36 cellular contexts compared by ENCODE assay signal in the genomic region with DNA sequence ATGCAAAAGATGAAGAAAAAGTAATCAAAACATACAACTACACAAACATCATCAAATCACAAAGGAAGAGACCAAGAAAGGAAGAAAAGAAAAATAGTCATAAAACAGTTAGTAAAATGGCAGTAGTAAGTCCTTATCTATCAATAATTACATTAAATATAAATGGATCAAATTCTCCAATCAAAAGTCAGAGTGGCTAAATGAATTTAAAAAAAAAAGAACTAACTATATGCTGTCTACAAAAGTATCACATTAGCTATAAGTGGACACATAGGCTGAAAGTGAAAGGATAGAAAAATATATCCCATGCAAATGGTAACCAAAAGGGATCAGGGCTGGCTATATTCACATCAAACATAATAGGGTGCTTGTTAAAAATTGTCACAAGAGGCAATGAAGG.
"Had no signal": no experiment of that assay in that cellular context is flagged by ENCODE, and none has a peak within 500 bp of the region (broad histone marks: within the 10 kb centered on the region; RNA-seq: fewer than 3 reads in every experiment).

No MANE protein-coding gene starts in this region.

- DNase-seq: Karpas-422, Kasumi-1, MG63, MM.1S, MV-4-11, NCI-H1048, NCI-H1092, NCI-H1092 treated with DMSO at 0.1 percent for 48 hours, NCI-H1105, NCI-H1105 treated with DMSO at 0.1 percent for 48 hours, NCI-H1417, NCI-H1417 treated with DMSO at 0.1 percent for 48 hours, NCI-H1436, NCI-H1436 treated with DMSO at 0.1 percent for 48 hours, NCI-H146, NCI-H1694, NCI-H1694 treated with DMSO at 0.1 percent for 48 hours, NCI-H187, NCI-H187 treated with DMSO at 0.1 percent for 48 hours, NCI-H1930, NCI-H2029, NCI-H2029 treated with DMSO at 0.1 percent for 48 hours, NCI-H2081, NCI-H2081 treated with DMSO at 0.1 percent for 48 hours, NCI-H2107, NCI-H2171, NCI-H2171 treated with DMSO at 0.1 percent for 48 hours, NCI-H2227 treated with DMSO at 0.1 percent for 48 hours, NCI-H226, NCI-H345, NCI-H446, NCI-H446 treated with DMSO at 0.1 percent for 48 hours, NCI-H510A, NCI-H510A treated with DMSO at 0.1 percent for 48 hours, NCI-H524, NCI-H526 had no signal

- H3K36me3 ChIP-seq: MG63 had no signal

- H3K27me3 ChIP-seq: MG63 had no signal

- H3K4me3 ChIP-seq: MG63 had no signal
